9 cellular contexts compared by ENCODE assay signal in genomic region chr10:89001024-89001423, GRCh38. TPM values are rescaled to one million over a fixed set of nuclear protein-coding genes. Genes with fewer than 3 reads are reported as not detected.
DNase-seq lines count a peak whose midpoint lies in the region; ATAC-seq and TF ChIP-seq lines count a peak whose summit lies in the region.
"Had no signal": no experiment of that assay in that cellular context is flagged by ENCODE, and none has a peak within 500 bp of the region (broad histone marks: within the 10 kb centered on the region; RNA-seq: fewer than 3 reads in every experiment).

No MANE protein-coding gene starts in this region.

- H4K8ac ChIP-seq in neuronal stem cell (ENCODE audit: low read depth, low read length) = no peak overlapping the region

- H3K18ac ChIP-seq in neuronal stem cell (ENCODE audit: low read length) = no peak overlapping the region

- no peaks in the 10 kb centered on the region for H3K79me1 ChIP-seq in neuronal stem cell (ENCODE audit: low read depth, low read length)

- peaks cover 12% of the 10 kb centered on the region for H3K4me1 ChIP-seq in DND-41 (ENCODE audit: insufficient read depth, low read length)
- H3K4me1 ChIP-seq in neuronal stem cell (ENCODE audit: control insufficient read depth in 2 of 2, insufficient read depth in 1 of 2, low read depth in 1 of 2, low read length in 2 of 2) = peaks cover 6 to 31% of the 10 kb centered on the region in 2 donors

- no peak overlapping the region for H2BK15ac ChIP-seq in neuronal stem cell (ENCODE audit: low read length)

- no peaks in the 10 kb centered on the region for H3K27me3 ChIP-seq in DND-41 (ENCODE audit: insufficient read depth, low read length, poor library complexity)
- H3K27me3 ChIP-seq in neuronal stem cell (ENCODE audit: control insufficient read depth in 3 of 3, insufficient read depth in 3 of 3, low read depth in 1 of 3, low read length in 3 of 3) = no peaks in the 10 kb centered on the region

- peak; percentile 40; the same call in 1 of the 3 replicates for ATAC-seq in DND-41 (ENCODE audit: insufficient read depth, low read depth)
- peak; percentile 46 for ATAC-seq in HG02610 (IDR thresholded peaks at IDR 0.05; ENCODE audit: unreplicated experiment)
- ATAC-seq in activated naive CD8-positive, alpha-beta T cell treated with anti-CD3 and anti-CD28 coated beads, Interleukin-2, amount 10 ng/mL, durations not matched to agents 7 days and 5 days (ENCODE audit: low read depth) = peak; percentile 78

- TF ChIP-seq CTCF in DND-41 (IDR thresholded peaks at IDR 0.05; ENCODE audit: borderline replicate concordance, extremely low read depth, low read length, poor library complexity, severe bottlenecking) = no peak

- H3K79me2 ChIP-seq in DND-41 (ENCODE audit: insufficient read depth, low read length) = no peaks in the 10 kb centered on the region

- H3K4me3 Mint-ChIP-seq in activated naive CD8-positive, alpha-beta T cell treated with anti-CD3 and anti-CD28 coated beads, Interleukin-2, amount 10 ng/mL, durations not matched to agents 7 days and 5 days = peak overlapping the region; percentile 47

- POLR2A ChIA-PET in activated naive CD8-positive, alpha-beta T cell treated with anti-CD3 and anti-CD28 coated beads, Interleukin-2, amount 10 ng/mL, durations not matched to agents 7 days and 5 days (lab: Charles Lee) = interaction anchor here (0.7 to 2.9 kb wide), 4 partner anchors 10 to 209 kb away, joined by 3 to 35 read pairs (median 3); partner anchors contain the start of gene FAS

- H3K4me3 ChIP-seq in DND-41 (ENCODE audit: low read depth in 1 of 2, low read length in 2 of 2) (no peak overlapping the region), neuronal stem cell (ENCODE audit: low read length in 2 of 2) (no peak overlapping the region)

- H3K9me3 ChIP-seq in DND-41 (ENCODE audit: insufficient read depth, low read length, severe bottlenecking) (no peaks in the 10 kb centered on the region), neuronal stem cell (replicated peaks in 1 of 2; ENCODE audit: control insufficient read depth in 2 of 2, insufficient read depth in 1 of 2, low read depth in 1 of 2, low read length in 2 of 2) (no peaks in the 10 kb centered on the region)
- H3K9me3 ChIP-seq: thoracic aorta had no signal

- no peaks in the 10 kb centered on the region for H3K27me3 Mint-ChIP-seq in activated naive CD8-positive, alpha-beta T cell treated with anti-CD3 and anti-CD28 coated beads, Interleukin-2, amount 10 ng/mL, durations not matched to agents 7 days and 5 days

- H2AFZ ChIP-seq in DND-41 (ENCODE audit: low read depth, low read length) = no peak overlapping the region
- H2AFZ ChIP-seq in neuronal stem cell (ENCODE audit: low read length) = peak overlapping the region; percentile 50

- no CpG with 5 or more reads among the region's 2 CpGs for WGBS in neuronal stem cell (ENCODE audit: extremely low coverage in 2 of 2, insufficient read length in 2 of 2, insufficient replicate concordance in 1 of 2), 2 donors

- peak overlapping the region; percentile 35 for H3K27ac Mint-ChIP-seq in activated naive CD8-positive, alpha-beta T cell treated with anti-CD3 and anti-CD28 coated beads, Interleukin-2, amount 10 ng/mL, durations not matched to agents 7 days and 5 days

- H2BK120ac ChIP-seq in neuronal stem cell (ENCODE audit: low read depth, low read length) = no peak overlapping the region

- H3K4ac ChIP-seq in neuronal stem cell (ENCODE audit: low read length) = no peak overlapping the region

- no peaks in the 10 kb centered on the region for H4K20me1 ChIP-seq in DND-41 (ENCODE audit: insufficient read depth, low read length)

- no peak overlapping the region for H4K91ac ChIP-seq in neuronal stem cell (ENCODE audit: low read depth, low read length, poor library complexity)

- no peak overlapping the region for H3K4me2 ChIP-seq in DND-41 (ENCODE audit: insufficient read depth, low read length)
- no peak overlapping the region for H3K4me2 ChIP-seq in neuronal stem cell (ENCODE audit: insufficient read depth, low read length, poor library complexity, severe bottlenecking)

- H3K36me3 ChIP-seq in DND-41 (ENCODE audit: insufficient read depth, low read length) (no peaks in the 10 kb centered on the region), neuronal stem cell (replicated peaks in 1 of 2; ENCODE audit: control insufficient read depth in 2 of 2, insufficient read depth in 2 of 2, low read length in 2 of 2) (peaks cover 2 to 3% of the 10 kb centered on the region in 2 donors)

- H2BK5ac ChIP-seq in neuronal stem cell (ENCODE audit: low read length) = no peak overlapping the region

- H3K14ac ChIP-seq in neuronal stem cell (ENCODE audit: low read length) = no peak overlapping the region

- DNase-seq in DND-41 (no peak), neuronal stem cell (ENCODE audit: low spot score) (no peak), DMS114 treated with DMSO at 0.1 percent for 48 hours (lab: John Stamatoyannopoulos, UW; ENCODE audit: unreplicated experiment) (no peak), NCI-H1048 (lab: John Stamatoyannopoulos, UW) (no peak), NCI-H345 (lab: John Stamatoyannopoulos, UW) (no peak), DMS53 treated with DMSO at 0.1 percent for 48 hours (lab: John Stamatoyannopoulos, UW; ENCODE audit: unreplicated experiment) (no peak)
- DNase-seq in activated naive CD8-positive, alpha-beta T cell treated with anti-CD3 and anti-CD28 coated beads, Interleukin-2, amount 10 ng/mL, durations not matched to agents 7 days and 5 days = no peak

- H2AK5ac ChIP-seq in neuronal stem cell (ENCODE audit: low read depth, low read length) = no peak overlapping the region

- no peak overlapping the region for H2BK12ac ChIP-seq in neuronal stem cell (ENCODE audit: low read length)

- no peak overlapping the region for H3K23ac ChIP-seq in neuronal stem cell (ENCODE audit: low read depth, low read length, poor library complexity)

- no peak overlapping the region for H3K27ac ChIP-seq in DND-41 (ENCODE audit: low read length)
- H3K27ac ChIP-seq in neuronal stem cell (replicated peaks; ENCODE audit: low read length) = no peak overlapping the region
- H3K27ac ChIP-seq: thoracic aorta had no signal

- H3K9me3 Mint-ChIP-seq in activated naive CD8-positive, alpha-beta T cell treated with anti-CD3 and anti-CD28 coated beads, Interleukin-2, amount 10 ng/mL, durations not matched to agents 7 days and 5 days = no peaks in the 10 kb centered on the region

- H3K36me3 Mint-ChIP-seq in activated naive CD8-positive, alpha-beta T cell treated with anti-CD3 and anti-CD28 coated beads, Interleukin-2, amount 10 ng/mL, durations not matched to agents 7 days and 5 days = peaks cover 28% of the 10 kb centered on the region

- peaks cover 49% of the 10 kb centered on the region for H3K4me1 Mint-ChIP-seq in activated naive CD8-positive, alpha-beta T cell treated with anti-CD3 and anti-CD28 coated beads, Interleukin-2, amount 10 ng/mL, durations not matched to agents 7 days and 5 days

- H3K9ac ChIP-seq in DND-41 (ENCODE audit: low read depth, low read length) (no peak overlapping the region), neuronal stem cell (ENCODE audit: low read depth, low read length, poor library complexity) (no peak overlapping the region)

RNA-seq across cellular contexts. Expression of gene FAS, which starts 10.4 kb away (rescaled TPM):
- total RNA-seq in activated naive CD8-positive, alpha-beta T cell treated with anti-CD3 and anti-CD28 coated beads, Interleukin-2, amount 10 ng/mL, durations not matched to agents 7 days and 5 days = 10 to 100 TPM; 47.2 to 54.1 TPM
- 6.8 TPM for polyA plus RNA-seq in neuronal stem cell (2013, experiment 1 of 2)
- 7.4 TPM for polyA plus RNA-seq in neuronal stem cell (2013, experiment 2 of 2)

RNA-seq across cellular contexts. Expression of gene ACTA2, which starts 48.5 kb away (rescaled TPM):
- 10 to 100 TPM; 11.0 to 13.8 TPM for total RNA-seq in activated naive CD8-positive, alpha-beta T cell treated with anti-CD3 and anti-CD28 coated beads, Interleukin-2, amount 10 ng/mL, durations not matched to agents 7 days and 5 days
- 115 TPM for polyA plus RNA-seq in neuronal stem cell (2013, experiment 1 of 2)
- 108 TPM for polyA plus RNA-seq in neuronal stem cell (2013, experiment 2 of 2)
